In genomic region chr3:10955694-10956453, GRCh38 we compare ENCODE assay signal across 27 cellular contexts. TPM values are rescaled to one million over a fixed set of nuclear protein-coding genes. Genes with fewer than 3 reads are reported as not detected.
A peak's percentile ranks its signal among the peaks of the same experiment; 100 is the strongest.
DNase-seq lines count a peak whose midpoint lies in the region; ATAC-seq and TF ChIP-seq lines count a peak whose summit lies in the region.
"Had no signal": no experiment of that assay in that cellular context is flagged by ENCODE, and none has a peak within 500 bp of the region (broad histone marks: within the 10 kb centered on the region; RNA-seq: fewer than 3 reads in every experiment).

No MANE protein-coding gene starts in this region.

- H3K27me3 ChIP-seq in right atrium auricular region (no peaks in the 10 kb centered on the region), psoas muscle (ENCODE audit: insufficient read depth in 3 of 3, low read length in 2 of 3) (no peaks in the 10 kb centered on the region)
- H3K27me3 ChIP-seq: adrenal gland, MG63 had no signal

- peaks cover 3% of the 10 kb centered on the region for H3K27me3 Mint-ChIP-seq in activated naive CD4-positive, alpha-beta T cell treated with anti-CD3 and anti-CD28 coated beads for 36 hours (ENCODE audit: low read depth)

- ATAC-seq in psoas muscle (peak; percentile 18 to 62 (median 52)), GM19397 (IDR thresholded peaks at IDR 0.05; ENCODE audit: unreplicated experiment) (no peak), HG02588 (IDR thresholded peaks at IDR 0.05; ENCODE audit: unreplicated experiment) (no peak), HG02763 (IDR thresholded peaks at IDR 0.05; ENCODE audit: unreplicated experiment) (no peak)
- ATAC-seq: naive thymus-derived CD8-positive, alpha-beta T cell; stimulated activated naive B cell treated with anti-CD40 and anti-IgM and Interleukin-4, amounts not matched to agents 10 μg/mL and 1 μg/mL and 100 μg/mL, for 72 hours had no signal

- H3K27ac ChIP-seq in right atrium auricular region = peak overlapping the region; percentile 70 to 72
- H3K27ac ChIP-seq in psoas muscle = peak overlapping the region; percentile 58
- H3K27ac ChIP-seq: 22Rv1, adrenal gland, parathyroid adenoma, skin epidermis had no signal

- DNase-seq in activated naive CD4-positive, alpha-beta T cell treated with anti-CD3 and anti-CD28 coated beads for 36 hours = no peak
- DNase-seq in activated naive CD4-positive, alpha-beta T cell (lab: John Stamatoyannopoulos, UW) = no peak
- DNase-seq in right atrium auricular region (ENCODE audit: low spot score) (no peak), psoas muscle (peak; percentile 40 to 69), NCI-H2081 treated with DMSO at 0.1 percent for 48 hours (lab: John Stamatoyannopoulos, UW) (no peak)
- DNase-seq: activated CD4-positive, alpha-beta T cell treated with anti-CD3 and anti-CD28 coated beads, Interleukin-2, amount 50 U/mL, for 48 hours; activated CD4-positive, CD25-positive, alpha-beta regulatory T cell; activated gamma-delta T cell treated with Interleukin-2 at 50 U/mL for 16 hours; adrenal gland; CD8-positive, alpha-beta memory T cell; central memory CD4-positive, alpha-beta T cell; GDM1; mammary epithelial cell; MG63; naive thymus-derived CD8-positive, alpha-beta T cell; NCI-H1417 treated with DMSO at 0.1 percent for 48 hours; NCI-H524; SK-N-SH; stimulated activated naive B cell treated with anti-CD40 and anti-IgM and Interleukin-4, amounts not matched to agents 10 μg/mL and 1 μg/mL and 100 μg/mL, for 72 hours had no signal

- H3K4me1 ChIP-seq in right atrium auricular region (peaks cover 0 to 41% of the 10 kb centered on the region in 2 donors), psoas muscle (peaks cover 33% of the 10 kb centered on the region)
- H3K4me1 ChIP-seq: adrenal gland, HAP-1, parathyroid adenoma had no signal

- 29 to 42% (median 34%) methylated on average over 15 of the region's 15 CpGs for WGBS in psoas muscle, 3 donors

- no peaks in the 10 kb centered on the region for H3K9me3 Mint-ChIP-seq in activated naive CD4-positive, alpha-beta T cell treated with anti-CD3 and anti-CD28 coated beads for 36 hours
- H3K9me3 Mint-ChIP-seq: naive thymus-derived CD8-positive, alpha-beta T cell; stimulated activated naive B cell treated with anti-CD40 and anti-IgM and Interleukin-4, amounts not matched to agents 10 μg/mL and 1 μg/mL and 100 μg/mL, for 72 hours had no signal

- H3K36me3 Mint-ChIP-seq in activated naive CD4-positive, alpha-beta T cell treated with anti-CD3 and anti-CD28 coated beads for 36 hours (ENCODE audit: low read depth) = no peaks in the 10 kb centered on the region
- H3K36me3 Mint-ChIP-seq: CD8-positive, alpha-beta memory T cell; naive thymus-derived CD8-positive, alpha-beta T cell; stimulated activated naive B cell treated with anti-CD40 and anti-IgM and Interleukin-4, amounts not matched to agents 10 μg/mL and 1 μg/mL and 100 μg/mL, for 72 hours had no signal

- H3K4me1 Mint-ChIP-seq in activated naive CD4-positive, alpha-beta T cell treated with anti-CD3 and anti-CD28 coated beads for 36 hours (ENCODE audit: low read depth) = no peaks in the 10 kb centered on the region
- H3K4me1 Mint-ChIP-seq: CD8-positive, alpha-beta memory T cell; stimulated activated naive B cell treated with anti-CD40 and anti-IgM and Interleukin-4, amounts not matched to agents 10 μg/mL and 1 μg/mL and 100 μg/mL, for 72 hours had no signal

- no peak overlapping the region for H3K4me3 ChIP-seq in right atrium auricular region
- H3K4me3 ChIP-seq in psoas muscle = no peak overlapping the region
- H3K4me3 ChIP-seq: adrenal gland, HAP-1, MG63, skin epidermis had no signal

- H3K9me3 ChIP-seq in right atrium auricular region = no peaks in the 10 kb centered on the region
- H3K9me3 ChIP-seq in psoas muscle = no peaks in the 10 kb centered on the region
- H3K9me3 ChIP-seq: adrenal gland, HAP-1, MG63, SK-N-SH had no signal

- no peak for TF ChIP-seq CTCF in right atrium auricular region (IDR thresholded peaks at IDR 0.05)
- TF ChIP-seq CTCF in psoas muscle (IDR thresholded peaks at IDR 0.05) = no peak

- CTCF ChIA-PET in activated naive CD4-positive, alpha-beta T cell treated with anti-CD3 and anti-CD28 coated beads for 36 hours (lab: Charles Lee) = interaction anchor here (0.8 to 1.0 kb wide), 3 partner anchors 9 to 608 kb away, joined by 3 read pairs; no protein-coding TSS in a partner anchor

- no peak overlapping the region for H3K4me3 Mint-ChIP-seq in activated naive CD4-positive, alpha-beta T cell treated with anti-CD3 and anti-CD28 coated beads for 36 hours
- H3K4me3 Mint-ChIP-seq: CD8-positive, alpha-beta memory T cell; naive thymus-derived CD8-positive, alpha-beta T cell; stimulated activated naive B cell treated with anti-CD40 and anti-IgM and Interleukin-4, amounts not matched to agents 10 μg/mL and 1 μg/mL and 100 μg/mL, for 72 hours had no signal

- intact Hi-C loops in activated naive CD4-positive, alpha-beta T cell treated with anti-CD3 and anti-CD28 coated beads for 36 hours (cut with micrococcal nuclease) = no loop called here
- intact Hi-C loops in psoas muscle (cut with DNase I) = loop anchor here in 1 of 2 donors (2.0 kb wide), 1 partner anchor 27 kb away; no protein-coding TSS in a partner anchor

- peak overlapping the region; percentile 25 for H3K27ac Mint-ChIP-seq in activated naive CD4-positive, alpha-beta T cell treated with anti-CD3 and anti-CD28 coated beads for 36 hours
- H3K27ac Mint-ChIP-seq: naive thymus-derived CD8-positive, alpha-beta T cell; stimulated activated naive B cell treated with anti-CD40 and anti-IgM and Interleukin-4, amounts not matched to agents 10 μg/mL and 1 μg/mL and 100 μg/mL, for 72 hours had no signal

- H3K36me3 ChIP-seq in right atrium auricular region (no peaks in the 10 kb centered on the region), psoas muscle (ENCODE audit: insufficient read depth in 1 of 2, low read depth in 1 of 2) (no peaks in the 10 kb centered on the region)
- H3K36me3 ChIP-seq: adrenal gland, HAP-1, MG63 had no signal

RNA-seq across cellular contexts. Expression of gene SLC6A1, which starts 36.7 kb away (rescaled TPM):
- total RNA-seq in activated naive CD4-positive, alpha-beta T cell treated with anti-CD3 and anti-CD28 coated beads for 36 hours = not detected
- total RNA-seq in right atrium auricular region (1 to 10 TPM; 1.3 to 4.1 TPM), psoas muscle (1 to 10 TPM in 1 of 4 donors, under 1 TPM in 3; 0.30 to 1.9 (median 0.80) TPM)
- polyA plus RNA-seq in psoas muscle = under 1 TPM; 0.27 to 0.36 (median 0.34) TPM
- total RNA-seq: CD8-positive, alpha-beta memory T cell; naive thymus-derived CD8-positive, alpha-beta T cell; T-helper 2 cell treated with Interferon-gamma antibody and Interleukin-4, amounts not matched to agents 100 ng/mL and 5 ng/mL, for 36 hours had no signal
- polyA plus RNA-seq: CD8-positive, alpha-beta memory T cell; mammary epithelial cell; naive thymus-derived CD8-positive, alpha-beta T cell; SK-N-SH had no signal

Comparison
In these comparisons a context has a peak if more than half of its experiments do, and no peak if none do; other contexts are left out.
1. DNase-seq: peak in psoas muscle (2 of 2); none in activated naive CD4-positive, alpha-beta T cell treated with anti-CD3 and anti-CD28 coated beads for 36 hours (single experiment), activated naive CD4-positive, alpha-beta T cell (0 of 4), right atrium auricular region (single experiment) and NCI-H2081 treated with DMSO at 0.1 percent for 48 hours (single experiment).
2. ATAC-seq: peak in psoas muscle (4 of 4); none in GM19397 (single experiment), HG02588 (single experiment) and HG02763 (single experiment).